Comparison of ENCODE assay signal across 20 cellular contexts in the genomic region with DNA sequence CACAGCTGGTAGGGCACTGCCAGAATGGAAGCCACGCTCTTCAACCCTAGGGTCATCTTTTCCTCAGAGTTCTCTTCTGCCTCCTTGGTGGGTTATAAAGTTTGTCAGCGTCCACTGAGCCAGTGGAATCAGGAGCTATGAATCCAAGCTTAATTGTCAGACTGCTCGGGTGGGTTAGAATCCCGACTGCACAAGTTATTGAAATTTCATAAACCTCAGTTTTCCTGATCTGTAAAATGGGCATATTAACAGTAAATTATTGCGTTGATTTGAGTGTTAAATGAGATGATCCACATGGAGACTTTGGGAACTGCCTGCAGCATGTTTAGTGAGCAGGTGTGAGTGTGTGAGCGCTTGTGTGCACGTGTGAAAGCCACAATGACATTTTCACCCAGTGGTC.
"Had no signal": no experiment of that assay in that cellular context is flagged by ENCODE, and none has a peak within 500 bp of the region (broad histone marks: within the 10 kb centered on the region; RNA-seq: fewer than 3 reads in every experiment).

No MANE protein-coding gene starts in this region.

- ATAC-seq: activated T-cell treated with anti-CD3 and anti-CD28 coated beads, Interleukin-2, amount 50 U/mL, for 4 hours; left ventricle myocardium superior; natural killer cell treated with Interleukin-12 subunit alpha and Interleukin-12 subunit beta and Interleukin-15 and Interleukin-18, amount 100 ng/mL, for 72 hours; stimulated activated memory B cell treated with anti-CD40 and anti-IgM and Interleukin-4, amounts not matched to agents 10 μg/mL and 1 μg/mL and 100 μg/mL, for 72 hours had no signal

- H3K4me1 Mint-ChIP-seq: activated CD4-positive, alpha-beta memory T cell treated with anti-CD3 and anti-CD28 coated beads, Interleukin-2, amount 10 ng/mL, durations not matched to agents 7 days and 5 days; activated naive CD4-positive, alpha-beta T cell treated with anti-CD3 and anti-CD28 coated beads, Interleukin-2, amount 50 U/mL, for 24 hours; stimulated activated memory B cell treated with anti-CD40 and anti-IgM and Interleukin-4, amounts not matched to agents 10 μg/mL and 1 μg/mL and 100 μg/mL, for 72 hours had no signal

- H3K27me3 ChIP-seq: adrenal gland, colonic mucosa, esophagus muscularis mucosa, ovary, transverse colon had no signal

- DNase-seq: activated CD4-positive, alpha-beta memory T cell treated with anti-CD3 and anti-CD28 coated beads, Interleukin-2, amount 10 ng/mL, durations not matched to agents 7 days and 5 days; activated CD4-positive, alpha-beta T cell treated with anti-CD3 and anti-CD28 coated beads for 4 hours; activated effector memory CD4-positive, alpha-beta T cell treated with anti-CD3 and anti-CD28 coated beads, Interleukin-2, amount 50 U/mL, for 16 hours; activated T-cell treated with anti-CD3 and anti-CD28 coated beads, Interleukin-2, amount 50 U/mL, for 4 hours; adrenal gland; caudate nucleus; colonic mucosa; effector CD4-positive, alpha-beta T cell; hippocampal formation; left ventricle myocardium superior; mesenchymal stem cell; ovary; T-helper 1 cell; T1000; transverse colon; WERI-Rb-1 had no signal

- H3K36me3 ChIP-seq: adrenal gland, colonic mucosa, esophagus muscularis mucosa, ovary, transverse colon, WERI-Rb-1 had no signal

- H3K27ac Mint-ChIP-seq: activated CD4-positive, alpha-beta memory T cell treated with anti-CD3 and anti-CD28 coated beads, Interleukin-2, amount 10 ng/mL, durations not matched to agents 7 days and 5 days; activated naive CD4-positive, alpha-beta T cell treated with anti-CD3 and anti-CD28 coated beads, Interleukin-2, amount 50 U/mL, for 24 hours; natural killer cell treated with Interleukin-12 subunit alpha and Interleukin-12 subunit beta and Interleukin-15 and Interleukin-18, amount 100 ng/mL, for 72 hours; stimulated activated memory B cell treated with anti-CD40 and anti-IgM and Interleukin-4, amounts not matched to agents 10 μg/mL and 1 μg/mL and 100 μg/mL, for 72 hours had no signal

- H3K4me3 ChIP-seq: adrenal gland, colonic mucosa, esophagus muscularis mucosa, ovary, transverse colon had no signal

- H3K36me3 Mint-ChIP-seq: activated naive CD4-positive, alpha-beta T cell treated with anti-CD3 and anti-CD28 coated beads, Interleukin-2, amount 50 U/mL, for 24 hours; natural killer cell treated with Interleukin-12 subunit alpha and Interleukin-12 subunit beta and Interleukin-15 and Interleukin-18, amount 100 ng/mL, for 72 hours; stimulated activated memory B cell treated with anti-CD40 and anti-IgM and Interleukin-4, amounts not matched to agents 10 μg/mL and 1 μg/mL and 100 μg/mL, for 72 hours had no signal

- H3K27ac ChIP-seq: colonic mucosa, esophagus muscularis mucosa, transverse colon, WERI-Rb-1 had no signal

- H3K9me3 Mint-ChIP-seq: activated naive CD4-positive, alpha-beta T cell treated with anti-CD3 and anti-CD28 coated beads, Interleukin-2, amount 50 U/mL, for 24 hours had no signal

- H3K27me3 Mint-ChIP-seq: activated CD4-positive, alpha-beta memory T cell treated with anti-CD3 and anti-CD28 coated beads, Interleukin-2, amount 10 ng/mL, durations not matched to agents 7 days and 5 days; stimulated activated memory B cell treated with anti-CD40 and anti-IgM and Interleukin-4, amounts not matched to agents 10 μg/mL and 1 μg/mL and 100 μg/mL, for 72 hours had no signal

- H3K9me3 ChIP-seq: adrenal gland, colonic mucosa, ovary, transverse colon had no signal

- H3K4me3 Mint-ChIP-seq: activated CD4-positive, alpha-beta memory T cell treated with anti-CD3 and anti-CD28 coated beads, Interleukin-2, amount 10 ng/mL, durations not matched to agents 7 days and 5 days; activated naive CD4-positive, alpha-beta T cell treated with anti-CD3 and anti-CD28 coated beads, Interleukin-2, amount 50 U/mL, for 24 hours; activated T-cell treated with anti-CD3 and anti-CD28 coated beads, Interleukin-2, amount 50 U/mL, for 4 hours; natural killer cell treated with Interleukin-12 subunit alpha and Interleukin-12 subunit beta and Interleukin-15 and Interleukin-18, amount 100 ng/mL, for 72 hours; stimulated activated memory B cell treated with anti-CD40 and anti-IgM and Interleukin-4, amounts not matched to agents 10 μg/mL and 1 μg/mL and 100 μg/mL, for 72 hours had no signal

- H3K4me1 ChIP-seq: adrenal gland, colonic mucosa, esophagus muscularis mucosa, transverse colon had no signal
